25 cellular contexts compared by ENCODE assay signal in genomic region chr1:164132001-164132400, GRCh38.
"Had no signal": no experiment of that assay in that cellular context is flagged by ENCODE, and none has a peak within 500 bp of the region (broad histone marks: within the 10 kb centered on the region; RNA-seq: fewer than 3 reads in every experiment).

No MANE protein-coding gene starts in this region.

- H3K27ac ChIP-seq: coronary artery, epithelial cell of prostate, esophagus squamous epithelium, gastrocnemius medialis, heart right ventricle, left lung, lower lobe of right lung had no signal

- ATAC-seq: effector memory CD8-positive, alpha-beta T cell; esophagus mucosa; gastrocnemius medialis; heart right ventricle; left cardiac atrium; left lung; left ventricle myocardium superior; lower lobe of right lung; mucosa of descending colon had no signal

- DNase-seq: dermis blood vessel endothelial cell; effector CD8-positive, alpha-beta T cell; effector memory CD8-positive, alpha-beta T cell; endodermal cell; erythroblast; esophagus squamous epithelium; foreskin fibroblast; foreskin melanocyte; gastrocnemius medialis; glutamatergic neuron; head of caudate nucleus; heart right ventricle; hippocampal formation; left cardiac atrium; left lung; left ventricle myocardium superior; lower lobe of right lung; mesenchymal stem cell; mucosa of descending colon; naive B cell had no signal

- FAIRE-seq: endometrium, keratinocyte had no signal

- H3K4me3 ChIP-seq: coronary artery, esophagus squamous epithelium, gastrocnemius medialis, heart right ventricle, left lung, lower lobe of right lung, mucosa of descending colon had no signal

- H3K4me1 ChIP-seq: esophagus squamous epithelium, gastrocnemius medialis, heart right ventricle, left lung, lower lobe of right lung had no signal

- H3K36me3 ChIP-seq: esophagus squamous epithelium, gastrocnemius medialis, heart right ventricle, left lung, lower lobe of right lung had no signal

- H3K9me3 ChIP-seq: esophagus squamous epithelium, gastrocnemius medialis, left lung, lower lobe of right lung, mucosa of descending colon had no signal

- H3K27me3 ChIP-seq: esophagus squamous epithelium, gastrocnemius medialis, heart right ventricle, left lung had no signal
